Comparison of ENCODE assay signal across 34 cellular contexts in the genomic region with DNA sequence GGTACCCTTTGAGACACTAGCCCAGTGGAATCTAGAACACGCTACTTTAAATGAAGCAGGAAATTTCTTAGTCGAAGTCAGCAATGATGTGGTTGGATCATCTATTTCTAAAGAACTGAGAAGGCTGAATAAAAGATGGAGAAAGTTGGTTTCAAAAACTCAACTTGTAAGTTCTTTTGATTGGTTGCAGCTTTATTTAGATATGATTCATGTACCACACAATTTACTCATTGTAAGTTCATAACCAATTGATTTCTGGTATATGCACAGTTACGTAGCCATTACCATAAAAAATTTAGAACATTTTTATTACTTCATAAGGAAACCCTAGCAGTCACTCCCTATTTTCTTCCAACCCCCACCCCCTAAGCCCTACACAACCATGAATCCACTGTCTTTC.
"Had no signal": no experiment of that assay in that cellular context is flagged by ENCODE, and none has a peak within 500 bp of the region (broad histone marks: within the 10 kb centered on the region; RNA-seq: fewer than 3 reads in every experiment).

No MANE protein-coding gene starts in this region.

- H3K27me3 Mint-ChIP-seq: activated B cell treated with CpG ODN at 0.5 μM for 24 hours; activated CD4-positive, alpha-beta memory T cell treated with anti-CD3 and anti-CD28 coated beads for 36 hours; activated CD4-positive, alpha-beta T cell treated with anti-CD3 and anti-CD28 coated beads, Interleukin-2, amount 10 ng/mL, durations not matched to agents 7 days and 5 days; activated CD8-positive, alpha-beta T cell treated with anti-CD3 and anti-CD28 coated beads for 36 hours; activated naive CD4-positive, alpha-beta T cell treated with anti-CD3 and anti-CD28 coated beads, Interleukin-2, amount 10 ng/mL, durations not matched to agents 7 days and 5 days; activated naive CD4-positive, alpha-beta T cell treated with anti-CD3 and anti-CD28 coated beads, Interleukin-2, amount 50 U/mL, for 24 hours; activated naive CD8-positive, alpha-beta T cell; activated naive CD8-positive, alpha-beta T cell treated with anti-CD3 and anti-CD28 coated beads, Interleukin-2, amount 10 ng/mL, durations not matched to agents 7 days and 5 days; activated naive CD8-positive, alpha-beta T cell treated with anti-CD3 and anti-CD28 coated beads, Interleukin-2, amount 50 U/mL, for 24 hours; brain; central memory CD8-positive, alpha-beta T cell had no signal

- H3K4me1 ChIP-seq: ascending aorta had no signal

- H3K9me3 Mint-ChIP-seq: activated B cell treated with CpG ODN at 0.5 μM for 24 hours; activated CD4-positive, alpha-beta memory T cell treated with anti-CD3 and anti-CD28 coated beads for 36 hours; activated CD4-positive, alpha-beta T cell treated with anti-CD3 and anti-CD28 coated beads, Interleukin-2, amount 10 ng/mL, durations not matched to agents 7 days and 5 days; activated CD8-positive, alpha-beta T cell treated with anti-CD3 and anti-CD28 coated beads for 36 hours; activated naive CD4-positive, alpha-beta T cell treated with anti-CD3 and anti-CD28 coated beads, Interleukin-2, amount 10 ng/mL, durations not matched to agents 7 days and 5 days; activated naive CD4-positive, alpha-beta T cell treated with anti-CD3 and anti-CD28 coated beads, Interleukin-2, amount 50 U/mL, for 24 hours; activated naive CD8-positive, alpha-beta T cell treated with anti-CD3 and anti-CD28 coated beads, Interleukin-2, amount 10 ng/mL, durations not matched to agents 7 days and 5 days; activated naive CD8-positive, alpha-beta T cell treated with anti-CD3 and anti-CD28 coated beads, Interleukin-2, amount 50 U/mL, for 24 hours; activated T-cell treated with anti-CD3 and anti-CD28 coated beads, Interleukin-2, amount 50 U/mL, for 4 hours; brain; central memory CD8-positive, alpha-beta T cell; T-helper 1 cell treated with Interleukin-12 subunit alpha and Interleukin-12 subunit beta and Interleukin-4 antibody, amounts not matched to agents 30 μg/mL and 1 μg/mL, for 36 hours; T-helper 2 cell treated with Interferon-gamma antibody and Interleukin-4, amounts not matched to agents 5 μg/mL and 100 μg/mL, for 36 hours had no signal

- H3K27ac ChIP-seq: ascending aorta, cardiac muscle cell, VCaP had no signal

- FAIRE-seq: bronchial epithelial cell, TTC549 had no signal

- H3K27ac Mint-ChIP-seq: activated B cell treated with CpG ODN at 0.5 μM for 24 hours; activated CD4-positive, alpha-beta memory T cell treated with anti-CD3 and anti-CD28 coated beads for 36 hours; activated CD4-positive, alpha-beta T cell treated with anti-CD3 and anti-CD28 coated beads, Interleukin-2, amount 10 ng/mL, durations not matched to agents 7 days and 5 days; activated CD8-positive, alpha-beta T cell treated with anti-CD3 and anti-CD28 coated beads for 36 hours; activated naive CD4-positive, alpha-beta T cell treated with anti-CD3 and anti-CD28 coated beads, Interleukin-2, amount 50 U/mL, for 24 hours; activated naive CD8-positive, alpha-beta T cell; activated naive CD8-positive, alpha-beta T cell treated with anti-CD3 and anti-CD28 coated beads, Interleukin-2, amount 10 ng/mL, durations not matched to agents 7 days and 5 days; activated naive CD8-positive, alpha-beta T cell treated with anti-CD3 and anti-CD28 coated beads, Interleukin-2, amount 50 U/mL, for 24 hours; brain; T-helper 1 cell treated with Interleukin-12 subunit alpha and Interleukin-12 subunit beta and Interleukin-4 antibody, amounts not matched to agents 30 μg/mL and 1 μg/mL, for 36 hours; T-helper 2 cell treated with Interferon-gamma antibody and Interleukin-4, amounts not matched to agents 5 μg/mL and 100 μg/mL, for 36 hours had no signal

- ATAC-seq: activated CD8-positive, alpha-beta T cell treated with anti-CD3 and anti-CD28 coated beads for 36 hours; activated naive CD8-positive, alpha-beta T cell treated with anti-CD3 and anti-CD28 coated beads, Interleukin-2, amount 50 U/mL, for 24 hours had no signal

- H3K4me1 Mint-ChIP-seq: activated B cell treated with CpG ODN at 0.5 μM for 24 hours; activated naive CD4-positive, alpha-beta T cell treated with anti-CD3 and anti-CD28 coated beads, Interleukin-2, amount 10 ng/mL, durations not matched to agents 7 days and 5 days; activated naive CD4-positive, alpha-beta T cell treated with anti-CD3 and anti-CD28 coated beads, Interleukin-2, amount 50 U/mL, for 24 hours; activated naive CD8-positive, alpha-beta T cell treated with anti-CD3 and anti-CD28 coated beads, Interleukin-2, amount 10 ng/mL, durations not matched to agents 7 days and 5 days; activated naive CD8-positive, alpha-beta T cell treated with anti-CD3 and anti-CD28 coated beads, Interleukin-2, amount 50 U/mL, for 24 hours; brain; central memory CD8-positive, alpha-beta T cell had no signal

- H3K4me3 ChIP-seq: ascending aorta, cardiac muscle cell had no signal

- H3K9me3 ChIP-seq: ascending aorta had no signal

- H3K27me3 ChIP-seq: ascending aorta, cardiac muscle cell had no signal

- DNase-seq: activated B cell treated with CpG ODN at 0.5 μM for 24 hours; activated CD4-positive, alpha-beta memory T cell treated with anti-CD3 and anti-CD28 coated beads for 36 hours; activated CD4-positive, alpha-beta T cell treated with anti-CD3 and anti-CD28 coated beads for 48 hours; activated CD4-positive, alpha-beta T cell treated with anti-CD3 and anti-CD28 coated beads, Interleukin-2, amount 10 ng/mL, durations not matched to agents 7 days and 5 days; activated CD4-positive, CD25-positive, alpha-beta regulatory T cell treated with anti-CD3 and anti-CD28 coated beads, Interleukin-2, amount 50 U/mL, for 72 hours; activated CD8-positive, alpha-beta memory T cell treated with anti-CD3 and anti-CD28 coated beads, Interleukin-2, amount 50 U/mL, for 4 hours; activated CD8-positive, alpha-beta T cell treated with anti-CD3 and anti-CD28 coated beads for 36 hours; activated effector memory CD4-positive, alpha-beta T cell treated with anti-CD3 and anti-CD28 coated beads, Interleukin-2, amount 50 U/mL, for 16 hours; activated gamma-delta T cell treated with Interleukin-2 at 50 U/mL for 16 hours; activated naive CD4-positive, alpha-beta T cell; activated naive CD4-positive, alpha-beta T cell treated with anti-CD3 and anti-CD28 coated beads, Interleukin-2, amount 10 ng/mL, durations not matched to agents 7 days and 5 days; activated naive CD8-positive, alpha-beta T cell treated with anti-CD3 and anti-CD28 coated beads, Interleukin-2, amount 10 ng/mL, durations not matched to agents 7 days and 5 days; activated naive CD8-positive, alpha-beta T cell treated with anti-CD3 and anti-CD28 coated beads, Interleukin-2, amount 50 U/mL, for 24 hours; activated T-cell treated with anti-CD3 and anti-CD28 coated beads for 4 hours; activated T-cell treated with anti-CD3 and anti-CD28 coated beads, Interleukin-2, amount 50 U/mL, for 4 hours; amygdala; anterior cingulate cortex; caudate nucleus; cerebellar nuclear complex; SW 1271; T-helper 1 cell; T-helper 2 cell; T-helper 9 cell had no signal

- H3K4me3 Mint-ChIP-seq: activated B cell treated with CpG ODN at 0.5 μM for 24 hours; activated CD4-positive, alpha-beta memory T cell treated with anti-CD3 and anti-CD28 coated beads for 36 hours; activated CD4-positive, alpha-beta T cell treated with anti-CD3 and anti-CD28 coated beads, Interleukin-2, amount 10 ng/mL, durations not matched to agents 7 days and 5 days; activated CD8-positive, alpha-beta T cell treated with anti-CD3 and anti-CD28 coated beads for 36 hours; activated naive CD4-positive, alpha-beta T cell treated with anti-CD3 and anti-CD28 coated beads, Interleukin-2, amount 10 ng/mL, durations not matched to agents 7 days and 5 days; activated naive CD4-positive, alpha-beta T cell treated with anti-CD3 and anti-CD28 coated beads, Interleukin-2, amount 50 U/mL, for 24 hours; activated naive CD8-positive, alpha-beta T cell; activated naive CD8-positive, alpha-beta T cell treated with anti-CD3 and anti-CD28 coated beads, Interleukin-2, amount 10 ng/mL, durations not matched to agents 7 days and 5 days; activated naive CD8-positive, alpha-beta T cell treated with anti-CD3 and anti-CD28 coated beads, Interleukin-2, amount 50 U/mL, for 24 hours; activated T-cell treated with anti-CD3 and anti-CD28 coated beads, Interleukin-2, amount 50 U/mL, for 4 hours; brain; central memory CD8-positive, alpha-beta T cell; T-helper 1 cell treated with Interleukin-12 subunit alpha and Interleukin-12 subunit beta and Interleukin-4 antibody, amounts not matched to agents 30 μg/mL and 1 μg/mL, for 36 hours; T-helper 2 cell treated with Interferon-gamma antibody and Interleukin-4, amounts not matched to agents 5 μg/mL and 100 μg/mL, for 36 hours had no signal
